In the genomic region with DNA sequence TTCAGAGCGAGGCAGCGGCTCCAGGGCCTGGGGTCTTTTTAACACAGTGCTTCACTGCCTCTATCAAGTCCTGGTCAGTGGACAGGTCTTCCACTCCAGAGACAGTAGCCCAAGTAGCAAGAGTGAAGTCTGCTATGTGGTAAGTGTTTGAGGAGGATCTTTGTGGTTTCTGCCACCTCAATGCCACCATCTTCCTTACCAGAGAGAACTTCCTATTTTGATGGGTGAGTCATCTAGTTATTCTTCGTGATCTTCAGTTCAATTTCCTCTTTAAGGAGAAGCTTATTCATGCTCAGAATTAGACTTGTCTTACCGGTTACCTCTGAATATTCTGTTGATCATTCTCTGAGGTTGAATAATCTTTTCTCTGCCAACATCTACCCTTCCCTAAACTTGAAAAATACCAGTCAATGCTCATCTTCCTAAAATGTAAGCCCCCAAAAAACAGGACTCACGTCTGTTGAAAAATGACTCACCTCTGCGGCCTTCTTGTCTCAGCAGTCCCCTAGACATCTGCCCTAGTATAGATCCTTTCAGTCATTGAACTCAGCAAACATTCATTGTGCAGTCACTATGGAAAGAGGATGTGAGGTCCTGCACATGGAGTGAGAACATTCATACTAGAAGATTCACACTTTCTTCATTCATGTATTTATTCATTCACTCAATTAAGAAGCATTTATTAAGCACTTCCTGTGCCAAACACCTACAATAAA, we compare ENCODE assay signal across 8 cellular contexts. TPM values are rescaled to one million over a fixed set of nuclear protein-coding genes. Genes with fewer than 3 reads are reported as not detected.
A peak's percentile ranks its signal among the peaks of the same experiment; 100 is the strongest.
DNase-seq lines count a peak whose midpoint lies in the region; ATAC-seq and TF ChIP-seq lines count a peak whose summit lies in the region.

No MANE protein-coding gene starts in this region.

- no peaks in the 10 kb centered on the region for H3K27me3 Mint-ChIP-seq in activated T-cell treated with anti-CD3 and anti-CD28 coated beads, Interleukin-2, amount 50 U/mL, for 24 hours
- peaks cover 4% of the 10 kb centered on the region for H3K27me3 Mint-ChIP-seq in memory B cell

- peak overlapping the region; percentile 97 for H3K27ac Mint-ChIP-seq in activated T-cell treated with anti-CD3 and anti-CD28 coated beads, Interleukin-2, amount 50 U/mL, for 24 hours
- H3K27ac Mint-ChIP-seq in memory B cell: peak overlapping the region; percentile 72

- H3K36me3 Mint-ChIP-seq in activated T-cell treated with anti-CD3 and anti-CD28 coated beads, Interleukin-2, amount 50 U/mL, for 24 hours (ENCODE audit: low read depth): no peaks in the 10 kb centered on the region
- H3K36me3 Mint-ChIP-seq in memory B cell: no peaks in the 10 kb centered on the region

- peaks cover 54% of the 10 kb centered on the region for H3K4me1 Mint-ChIP-seq in activated T-cell treated with anti-CD3 and anti-CD28 coated beads, Interleukin-2, amount 50 U/mL, for 24 hours (ENCODE audit: low read depth)
- H3K4me1 Mint-ChIP-seq in memory B cell: peaks cover 23% of the 10 kb centered on the region

- no peaks in the 10 kb centered on the region for H3K36me3 ChIP-seq in KOPT-K1 (ENCODE audit: insufficient read depth, low read length)
- no peaks in the 10 kb centered on the region for H3K36me3 ChIP-seq in hepatocyte (replicated peaks; ENCODE audit: insufficient read depth, low read depth)

- ATAC-seq in activated CD4-positive, CD25-positive, alpha-beta regulatory T cell treated with anti-CD3 and anti-CD28 coated beads, Interleukin-2, amount 50 U/mL, for 24 hours: peak; percentile 89 to 90
- ATAC-seq in memory B cell (ENCODE audit: low read depth) (peak; percentile 70), GM18873 (IDR thresholded peaks at IDR 0.05; ENCODE audit: low FRiP score, unreplicated experiment) (no peak)

- no peak overlapping the region for H3K4me3 ChIP-seq in hepatocyte

- H4K20me1 ChIP-seq in hepatocyte (ENCODE audit: insufficient read depth, poor library complexity, severe bottlenecking): no peaks in the 10 kb centered on the region

- 79% methylated on average over 6 of the region's 6 CpGs for WGBS in hepatocyte (ENCODE audit: low lambda C conversion rate, missing lambda C conversion rate)

- no peaks in the 10 kb centered on the region for H3K79me2 ChIP-seq in hepatocyte

- no peaks in the 10 kb centered on the region for H3K9me3 ChIP-seq in KOPT-K1 (ENCODE audit: insufficient read depth, low read length, poor library complexity, severe bottlenecking)
- H3K9me3 ChIP-seq in hepatocyte (ENCODE audit: low read depth): no peaks in the 10 kb centered on the region

- H3K4me2 ChIP-seq in hepatocyte: no peak overlapping the region

- no peaks in the 10 kb centered on the region for H3K9me2 ChIP-seq in hepatocyte (replicated peaks; ENCODE audit: insufficient read depth)

- H3K9me3 Mint-ChIP-seq in activated T-cell treated with anti-CD3 and anti-CD28 coated beads, Interleukin-2, amount 50 U/mL, for 24 hours: peaks cover 3% of the 10 kb centered on the region
- H3K9me3 Mint-ChIP-seq in memory B cell: no peaks in the 10 kb centered on the region

- DNase-seq in activated CD4-positive, CD25-positive, alpha-beta regulatory T cell treated with anti-CD3 and anti-CD28 coated beads, Interleukin-2, amount 50 U/mL, for 72 hours: no peak
- peak; percentile 62 for DNase-seq in activated T-cell treated with anti-CD3 and anti-CD28 coated beads, Interleukin-2, amount 50 U/mL, for 24 hours
- peak in 1 of 2 donors; percentile 41 for DNase-seq in memory B cell (ENCODE audit: low spot score in 2 of 2)
- no peak for DNase-seq in DMS 273 treated with DMSO at 0.1 percent for 48 hours (lab: John Stamatoyannopoulos, UW)
- no peak for DNase-seq in hepatocyte (ENCODE audit: low spot score)

- H3K4me3 Mint-ChIP-seq in activated T-cell treated with anti-CD3 and anti-CD28 coated beads, Interleukin-2, amount 50 U/mL, for 24 hours: peak overlapping the region; percentile 38
- H3K4me3 Mint-ChIP-seq in memory B cell: peak overlapping the region; percentile 3

- TF ChIP-seq CTCF in hepatocyte (IDR thresholded peaks at IDR 0.05; ENCODE audit: poor library complexity): no peak

- H3K27ac ChIP-seq in KOPT-K1 (ENCODE audit: low read depth, low read length, poor library complexity, severe bottlenecking) (peak overlapping the region; percentile 35), hepatocyte (no peak overlapping the region)

- no peaks in the 10 kb centered on the region for H3K4me1 ChIP-seq in hepatocyte (ENCODE audit: insufficient read depth)

- H3K27me3 ChIP-seq in hepatocyte: no peaks in the 10 kb centered on the region

- no peak overlapping the region for H2AFZ ChIP-seq in hepatocyte

RNA-seq across cellular contexts. Expression of gene BCL6, which starts 32.2 kb away (rescaled TPM):
- total RNA-seq in hepatocyte: 40.3 and 46.5 TPM in 2 replicates
- 31.9 and 32.0 TPM in 2 replicates for polyA plus RNA-seq in hepatocyte
